In the genomic region with DNA sequence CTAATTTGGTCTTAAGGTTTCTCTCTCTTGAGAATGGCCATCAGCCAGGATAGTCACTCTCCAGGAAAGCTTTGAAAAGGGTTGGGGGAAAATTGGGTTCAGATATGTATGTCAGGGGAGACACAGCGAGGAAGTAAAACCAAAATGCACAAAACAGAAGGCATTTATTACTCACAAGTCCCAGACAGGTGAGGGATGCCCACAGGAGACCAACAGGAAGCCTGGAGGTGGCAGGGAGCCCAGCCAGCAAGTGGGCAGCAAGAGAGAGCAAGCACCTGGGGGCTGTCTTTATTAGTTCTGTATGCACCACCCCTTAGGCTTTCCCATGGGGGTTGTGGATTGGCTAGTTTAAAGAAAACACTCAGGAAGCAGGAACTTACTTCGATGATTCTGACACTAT, we compare ENCODE assay signal across 35 cellular contexts.
"Had no signal": no experiment of that assay in that cellular context is flagged by ENCODE, and none has a peak within 500 bp of the region (broad histone marks: within the 10 kb centered on the region; RNA-seq: fewer than 3 reads in every experiment).

No MANE protein-coding gene starts in this region.

- H3K9me3 ChIP-seq: adrenal gland, body of pancreas, breast epithelium had no signal

- H3K36me3 Mint-ChIP-seq: activated CD4-positive, alpha-beta memory T cell treated with anti-CD3 and anti-CD28 coated beads for 36 hours; activated naive CD4-positive, alpha-beta T cell treated with anti-CD3 and anti-CD28 coated beads, Interleukin-2, amount 50 U/mL, for 72 hours; activated naive CD8-positive, alpha-beta T cell treated with anti-CD3 and anti-CD28 coated beads for 36 hours had no signal

- H3K9me3 Mint-ChIP-seq: activated B cell treated with CpG ODN at 0.5 μM for 24 hours; activated CD4-positive, alpha-beta memory T cell treated with anti-CD3 and anti-CD28 coated beads for 36 hours; activated naive CD4-positive, alpha-beta T cell treated with anti-CD3 and anti-CD28 coated beads for 36 hours; activated T-helper 1 cell treated with anti-CD3 and anti-CD28 coated beads, Interleukin-12 subunit alpha, Interleukin-12 subunit beta, Interleukin-2, Interleukin-4 antibody, amounts not matched to agents 30 ng/mL and 10 ng/mL and 1 ng/mL, durations not matched to agents 14 hours and 24 hours and 36 hours; T-helper 1 cell treated with Interleukin-12 subunit alpha and Interleukin-12 subunit beta and Interleukin-4 antibody, amounts not matched to agents 30 μg/mL and 1 μg/mL, for 36 hours had no signal

- FAIRE-seq: astrocyte, TTC549 had no signal

- H3K4me1 Mint-ChIP-seq: activated naive CD8-positive, alpha-beta T cell treated with anti-CD3 and anti-CD28 coated beads for 36 hours; activated T-helper 17 cell treated with anti-CD3 and anti-CD28 coated beads, Interleukin-2, amount 50 U/mL, for 72 hours had no signal

- H3K36me3 ChIP-seq: adrenal gland, brain microvascular endothelial cell, breast epithelium had no signal

- ATAC-seq: activated CD8-positive, alpha-beta T cell treated with anti-CD3 and anti-CD28 coated beads for 36 hours; activated naive CD4-positive, alpha-beta T cell treated with anti-CD3 and anti-CD28 coated beads, Interleukin-2, amount 50 U/mL, for 72 hours; activated T-cell treated with anti-CD3 and anti-CD28 coated beads, Interleukin-2, amount 50 U/mL, for 4 hours; activated T-cell treated with anti-CD3 and anti-CD28 coated beads, Interleukin-2, amount 50 U/mL, for 72 hours; activated T-helper 17 cell treated with anti-CD3 and anti-CD28 coated beads, Interleukin-2, amount 50 U/mL, for 72 hours; body of pancreas had no signal

- H3K4me3 Mint-ChIP-seq: activated B cell treated with CpG ODN at 0.5 μM for 24 hours; activated CD4-positive, alpha-beta memory T cell treated with anti-CD3 and anti-CD28 coated beads for 36 hours; activated CD8-positive, alpha-beta T cell treated with anti-CD3 and anti-CD28 coated beads for 36 hours; activated naive CD4-positive, alpha-beta T cell treated with anti-CD3 and anti-CD28 coated beads for 36 hours; activated naive CD8-positive, alpha-beta T cell treated with anti-CD3 and anti-CD28 coated beads for 36 hours; activated T-cell treated with anti-CD3 and anti-CD28 coated beads, Interleukin-2, amount 50 U/mL, for 4 hours; activated T-cell treated with anti-CD3 and anti-CD28 coated beads, Interleukin-2, amount 50 U/mL, for 72 hours; activated T-helper 1 cell treated with anti-CD3 and anti-CD28 coated beads, Interleukin-12 subunit alpha, Interleukin-12 subunit beta, Interleukin-2, Interleukin-4 antibody, amounts not matched to agents 30 ng/mL and 10 ng/mL and 1 ng/mL, durations not matched to agents 14 hours and 24 hours and 36 hours; activated T-helper 17 cell treated with anti-CD3 and anti-CD28 coated beads, Interleukin-2, amount 50 U/mL, for 72 hours; T-helper 1 cell treated with Interleukin-12 subunit alpha and Interleukin-12 subunit beta and Interleukin-4 antibody, amounts not matched to agents 30 μg/mL and 1 μg/mL, for 36 hours; T-helper 2 cell treated with Interferon-gamma antibody and Interleukin-4, amounts not matched to agents 5 μg/mL and 100 μg/mL, for 36 hours had no signal

- DNase-seq: activated B cell treated with CpG ODN at 0.5 μM for 24 hours; activated CD4-positive, alpha-beta memory T cell treated with anti-CD3 and anti-CD28 coated beads for 36 hours; activated CD4-positive, alpha-beta T cell treated with anti-CD3 and anti-CD28 coated beads for 48 hours; activated CD4-positive, alpha-beta T cell treated with anti-CD3 and anti-CD28 coated beads, Interleukin-2, amount 50 U/mL, for 1 hour; activated CD4-positive, alpha-beta T cell treated with anti-CD3 and anti-CD28 coated beads, Interleukin-2, amount 50 U/mL, for 4 hours; activated CD4-positive, CD25-positive, alpha-beta regulatory T cell treated with anti-CD3 and anti-CD28 coated beads, Interleukin-2, amount 50 U/mL, for 72 hours; activated CD8-positive, alpha-beta memory T cell treated with anti-CD3 and anti-CD28 coated beads, Interleukin-2, amount 50 U/mL, for 4 hours; activated CD8-positive, alpha-beta T cell treated with anti-CD3 and anti-CD28 coated beads for 36 hours; activated effector memory CD4-positive, alpha-beta T cell treated with anti-CD3 and anti-CD28 coated beads, Interleukin-2, amount 50 U/mL, for 16 hours; activated gamma-delta T cell treated with Interleukin-2 at 50 U/mL for 16 hours; activated naive CD4-positive, alpha-beta T cell; activated naive CD4-positive, alpha-beta T cell treated with anti-CD3 and anti-CD28 coated beads for 36 hours; activated naive CD4-positive, alpha-beta T cell treated with anti-CD3 and anti-CD28 coated beads, Interleukin-2, amount 50 U/mL, for 16 hours; activated naive CD8-positive, alpha-beta T cell treated with anti-CD3 and anti-CD28 coated beads for 36 hours; activated T-cell treated with anti-CD3 and anti-CD28 coated beads for 4 hours; activated T-cell treated with anti-CD3 and anti-CD28 coated beads, Interleukin-2, amount 50 U/mL, for 1 hour; activated T-cell treated with anti-CD3 and anti-CD28 coated beads, Interleukin-2, amount 50 U/mL, for 4 hours; activated T-cell treated with anti-CD3 and anti-CD28 coated beads, Interleukin-2, amount 50 U/mL, for 72 hours; amniotic stem cell; aorta; body of pancreas; brain microvascular endothelial cell; central memory CD4-positive, alpha-beta T cell; T-helper 2 cell; T-helper 9 cell had no signal

- H3K4me3 ChIP-seq: adrenal gland, body of pancreas, breast epithelium had no signal

- H3K27ac ChIP-seq: adrenal gland, body of pancreas, brain microvascular endothelial cell, breast epithelium, VCaP had no signal

- H3K4me1 ChIP-seq: breast epithelium had no signal

- H3K27me3 Mint-ChIP-seq: activated B cell treated with CpG ODN at 0.5 μM for 24 hours; activated CD4-positive, alpha-beta memory T cell treated with anti-CD3 and anti-CD28 coated beads for 36 hours; activated CD8-positive, alpha-beta T cell treated with anti-CD3 and anti-CD28 coated beads for 36 hours; activated naive CD8-positive, alpha-beta T cell treated with anti-CD3 and anti-CD28 coated beads for 36 hours; activated T-helper 17 cell treated with anti-CD3 and anti-CD28 coated beads, Interleukin-2, amount 50 U/mL, for 72 hours had no signal

- H3K27me3 ChIP-seq: adrenal gland, body of pancreas, brain microvascular endothelial cell, breast epithelium had no signal

- H3K27ac Mint-ChIP-seq: activated B cell treated with CpG ODN at 0.5 μM for 24 hours; activated CD4-positive, alpha-beta memory T cell treated with anti-CD3 and anti-CD28 coated beads for 36 hours; activated CD8-positive, alpha-beta T cell treated with anti-CD3 and anti-CD28 coated beads for 36 hours; activated naive CD4-positive, alpha-beta T cell treated with anti-CD3 and anti-CD28 coated beads for 36 hours; activated naive CD4-positive, alpha-beta T cell treated with anti-CD3 and anti-CD28 coated beads, Interleukin-2, amount 50 U/mL, for 72 hours; activated naive CD8-positive, alpha-beta T cell treated with anti-CD3 and anti-CD28 coated beads for 36 hours; activated T-cell treated with anti-CD3 and anti-CD28 coated beads, Interleukin-2, amount 50 U/mL, for 72 hours; activated T-helper 1 cell treated with anti-CD3 and anti-CD28 coated beads, Interleukin-12 subunit alpha, Interleukin-12 subunit beta, Interleukin-2, Interleukin-4 antibody, amounts not matched to agents 30 ng/mL and 10 ng/mL and 1 ng/mL, durations not matched to agents 14 hours and 24 hours and 36 hours; activated T-helper 17 cell treated with anti-CD3 and anti-CD28 coated beads, Interleukin-2, amount 50 U/mL, for 72 hours; T-helper 1 cell treated with Interleukin-12 subunit alpha and Interleukin-12 subunit beta and Interleukin-4 antibody, amounts not matched to agents 30 μg/mL and 1 μg/mL, for 36 hours; T-helper 2 cell treated with Interferon-gamma antibody and Interleukin-4, amounts not matched to agents 5 μg/mL and 100 μg/mL, for 36 hours had no signal
